1 cellular context compared by ENCODE assay signal in the genomic region with DNA sequence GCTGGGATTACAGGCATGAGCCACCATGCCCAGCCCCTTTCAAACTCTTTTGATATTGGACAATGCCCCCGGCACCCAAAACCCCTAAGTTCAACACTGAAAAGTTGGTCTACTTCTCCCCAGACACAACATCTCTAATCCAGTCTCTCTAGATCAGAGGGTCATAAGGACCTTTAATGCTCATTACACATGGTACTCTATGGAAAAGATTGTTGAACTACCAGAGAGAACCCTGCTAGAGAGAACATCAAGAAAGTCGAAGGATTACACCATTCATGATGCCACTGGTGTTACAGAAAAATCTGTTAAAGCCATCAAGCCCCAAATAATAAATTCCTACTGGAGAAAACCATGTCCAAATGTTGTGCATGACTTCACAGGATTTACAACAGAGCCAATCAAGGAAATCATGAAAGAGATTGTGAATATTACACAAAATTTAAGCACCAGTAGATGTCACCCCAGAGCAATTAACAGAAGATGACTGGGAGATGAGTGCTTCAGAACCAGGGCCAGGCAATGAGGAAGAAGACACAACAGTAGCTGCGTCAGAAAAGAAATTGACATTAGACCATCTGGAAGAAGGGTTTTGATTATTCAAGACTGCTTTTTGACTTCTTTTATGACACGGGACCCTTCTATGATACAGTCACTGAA.
A peak's percentile ranks its signal among the peaks of the same experiment; 100 is the strongest.
TF ChIP-seq lines count a peak whose summit lies in the region.

No MANE protein-coding gene starts in this region.

TF ChIP-seq in K562, 482 proteins besides CTCF, POLR2A, EP300 and RAD21 (continued from another document):
- TF ChIP-seq NKRF (IDR thresholded peaks at IDR 0.05; ENCODE audit: borderline replicate concordance) (no peak), STAT5B (CRISPR knock-in tag; IDR thresholded peaks at IDR 0.05) (no peak), SMC3 (conservative IDR thresholded peaks at IDR 0.05; ENCODE audit: insufficient read depth, low read depth, low read length) (peak; percentile 47; the same call in 1 of the 2 replicates), ZNF175 (CRISPR knock-in tag; IDR thresholded peaks at IDR 0.05; ENCODE audit: low read depth) (no peak)
- TF ChIP-seq, protein P1, sequence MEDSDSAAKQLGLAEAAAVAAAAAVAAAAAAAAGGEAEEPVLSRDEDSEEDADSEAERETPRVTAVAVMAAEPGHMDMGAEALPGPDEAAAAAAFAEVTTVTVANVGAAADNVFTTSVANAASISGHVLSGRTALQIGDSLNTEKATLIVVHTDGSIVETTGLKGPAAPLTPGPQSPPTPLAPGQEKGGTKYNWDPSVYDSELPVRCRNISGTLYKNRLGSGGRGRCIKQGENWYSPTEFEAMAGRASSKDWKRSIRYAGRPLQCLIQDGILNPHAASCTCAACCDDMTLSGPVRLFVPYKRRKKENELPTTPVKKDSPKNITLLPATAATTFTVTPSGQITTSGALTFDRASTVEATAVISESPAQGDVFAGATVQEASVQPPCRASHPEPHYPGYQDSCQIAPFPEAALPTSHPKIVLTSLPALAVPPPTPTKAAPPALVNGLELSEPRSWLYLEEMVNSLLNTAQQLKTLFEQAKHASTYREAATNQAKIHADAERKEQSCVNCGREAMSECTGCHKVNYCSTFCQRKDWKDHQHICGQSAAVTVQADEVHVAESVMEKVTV (CRISPR knock-in tag; IDR thresholded peaks at IDR 0.05), result 0 out of 2 replicates have a peak, but pooled peaks have one; percentile 24
